ENCODE assay signal across 1 cellular context in the genomic region with DNA sequence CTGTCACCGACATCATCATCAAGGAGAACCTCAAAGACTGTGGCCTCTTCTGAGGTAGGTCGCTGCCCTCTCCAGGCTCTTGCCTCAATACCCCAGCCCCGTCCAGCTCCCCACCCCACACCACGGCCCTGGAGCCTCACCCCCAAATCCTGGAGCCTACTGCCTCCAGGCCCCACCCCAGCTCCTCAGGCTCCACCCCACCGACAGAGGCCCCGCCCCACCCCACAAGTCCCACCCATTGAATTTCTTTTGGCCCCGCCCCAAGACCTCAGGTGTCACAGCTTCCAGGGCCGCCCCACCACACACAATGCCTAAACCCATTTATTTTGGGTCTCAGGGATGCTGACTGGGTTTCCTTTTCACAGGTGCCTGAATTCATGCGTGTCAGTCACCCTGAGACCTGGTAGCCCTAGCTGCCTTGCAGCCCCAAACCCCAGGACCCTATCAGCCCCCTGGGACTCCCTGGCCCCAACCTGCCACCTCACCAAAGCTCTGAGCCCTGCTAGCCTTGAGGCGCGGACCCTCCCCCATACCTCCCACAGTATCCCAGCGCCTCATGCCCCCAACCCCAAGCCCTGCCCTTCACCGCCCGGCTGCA.
A peak's percentile ranks its signal among the peaks of the same experiment; 100 is the strongest.
TF ChIP-seq lines count a peak whose summit lies in the region.

No MANE protein-coding gene starts in this region.

TF ChIP-seq in HepG2, 621 proteins besides CTCF, POLR2A, EP300 and RAD21 (continued from another document):
- TF ChIP-seq, protein P1, sequence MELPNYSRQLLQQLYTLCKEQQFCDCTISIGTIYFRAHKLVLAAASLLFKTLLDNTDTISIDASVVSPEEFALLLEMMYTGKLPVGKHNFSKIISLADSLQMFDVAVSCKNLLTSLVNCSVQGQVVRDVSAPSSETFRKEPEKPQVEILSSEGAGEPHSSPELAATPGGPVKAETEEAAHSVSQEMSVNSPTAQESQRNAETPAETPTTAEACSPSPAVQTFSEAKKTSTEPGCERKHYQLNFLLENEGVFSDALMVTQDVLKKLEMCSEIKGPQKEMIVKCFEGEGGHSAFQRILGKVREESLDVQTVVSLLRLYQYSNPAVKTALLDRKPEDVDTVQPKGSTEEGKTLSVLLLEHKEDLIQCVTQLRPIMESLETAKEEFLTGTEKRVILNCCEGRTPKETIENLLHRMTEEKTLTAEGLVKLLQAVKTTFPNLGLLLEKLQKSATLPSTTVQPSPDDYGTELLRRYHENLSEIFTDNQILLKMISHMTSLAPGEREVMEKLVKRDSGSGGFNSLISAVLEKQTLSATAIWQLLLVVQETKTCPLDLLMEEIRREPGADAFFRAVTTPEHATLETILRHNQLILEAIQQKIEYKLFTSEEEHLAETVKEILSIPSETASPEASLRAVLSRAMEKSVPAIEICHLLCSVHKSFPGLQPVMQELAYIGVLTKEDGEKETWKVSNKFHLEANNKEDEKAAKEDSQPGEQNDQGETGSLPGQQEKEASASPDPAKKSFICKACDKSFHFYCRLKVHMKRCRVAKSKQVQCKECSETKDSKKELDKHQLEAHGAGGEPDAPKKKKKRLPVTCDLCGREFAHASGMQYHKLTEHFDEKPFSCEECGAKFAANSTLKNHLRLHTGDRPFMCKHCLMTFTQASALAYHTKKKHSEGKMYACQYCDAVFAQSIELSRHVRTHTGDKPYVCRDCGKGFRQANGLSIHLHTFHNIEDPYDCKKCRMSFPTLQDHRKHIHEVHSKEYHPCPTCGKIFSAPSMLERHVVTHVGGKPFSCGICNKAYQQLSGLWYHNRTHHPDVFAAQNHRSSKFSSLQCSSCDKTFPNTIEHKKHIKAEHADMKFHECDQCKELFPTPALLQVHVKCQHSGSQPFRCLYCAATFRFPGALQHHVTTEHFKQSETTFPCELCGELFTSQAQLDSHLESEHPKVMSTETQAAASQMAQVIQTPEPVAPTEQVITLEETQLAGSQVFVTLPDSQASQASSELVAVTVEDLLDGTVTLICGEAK (IDR thresholded peaks at IDR 0.05) = no peak
- TF ChIP-seq, protein P1 (CRISPR knock-in tag; IDR thresholded peaks at IDR 0.05) = no peak; the same call in 1 of the 2 replicates
- TF ChIP-seq NONO (IDR thresholded peaks at IDR 0.05) (no peak), NONO (CRISPR knock-in tag; conservative IDR thresholded peaks at IDR 0.05) (no peak), ZNF30 (CRISPR knock-in tag; IDR thresholded peaks at IDR 0.05) (no peak), ZFAT (CRISPR knock-in tag; conservative IDR thresholded peaks at IDR 0.05) (no peak), ZNF292 (CRISPR knock-in tag; IDR thresholded peaks at IDR 0.05; ENCODE audit: borderline replicate concordance, low read depth) (no peak), ZNF501 (CRISPR knock-in tag; IDR thresholded peaks at IDR 0.05) (0 out of 2 replicates have a peak, but pooled peaks have one; percentile 16), KDM1A (CRISPR knock-in tag; IDR thresholded peaks at IDR 0.05) (no peak), CHD4 (IDR thresholded peaks at IDR 0.05; ENCODE audit: borderline replicate concordance, low read length) (0 out of 2 replicates have a peak, but pooled peaks have one; percentile 13), KMT2A (CRISPR knock-in tag; IDR thresholded peaks at IDR 0.05) (0 out of 2 replicates have a peak, but pooled peaks have one; percentile 6), RORA (CRISPR knock-in tag; IDR thresholded peaks at IDR 0.05) (no peak), SRF (IDR thresholded peaks at IDR 0.05; ENCODE audit: low read depth, low read length) (no peak), ZNF563 (CRISPR knock-in tag; IDR thresholded peaks at IDR 0.05) (no peak), ZNF274 (CRISPR knock-in tag; IDR thresholded peaks at IDR 0.05) (no peak), GATAD2A (CRISPR knock-in tag; IDR thresholded peaks at IDR 0.05) (peak; percentile 3; the same call in 1 of the 2 replicates), RBM39 (IDR thresholded peaks at IDR 0.05; ENCODE audit: low read depth, low read length, poor library complexity, severe bottlenecking) (no peak), ZNF496 (CRISPR knock-in tag; IDR thresholded peaks at IDR 0.05; ENCODE audit: insufficient replicate concordance) (no peak), ZNF546 (CRISPR knock-in tag; conservative IDR thresholded peaks at IDR 0.05) (no peak), AHR (CRISPR knock-in tag; IDR thresholded peaks at IDR 0.05) (no peak), MIER3 (CRISPR knock-in tag; IDR thresholded peaks at IDR 0.05; ENCODE audit: borderline replicate concordance) (no peak)
- TF ChIP-seq, protein P2, sequence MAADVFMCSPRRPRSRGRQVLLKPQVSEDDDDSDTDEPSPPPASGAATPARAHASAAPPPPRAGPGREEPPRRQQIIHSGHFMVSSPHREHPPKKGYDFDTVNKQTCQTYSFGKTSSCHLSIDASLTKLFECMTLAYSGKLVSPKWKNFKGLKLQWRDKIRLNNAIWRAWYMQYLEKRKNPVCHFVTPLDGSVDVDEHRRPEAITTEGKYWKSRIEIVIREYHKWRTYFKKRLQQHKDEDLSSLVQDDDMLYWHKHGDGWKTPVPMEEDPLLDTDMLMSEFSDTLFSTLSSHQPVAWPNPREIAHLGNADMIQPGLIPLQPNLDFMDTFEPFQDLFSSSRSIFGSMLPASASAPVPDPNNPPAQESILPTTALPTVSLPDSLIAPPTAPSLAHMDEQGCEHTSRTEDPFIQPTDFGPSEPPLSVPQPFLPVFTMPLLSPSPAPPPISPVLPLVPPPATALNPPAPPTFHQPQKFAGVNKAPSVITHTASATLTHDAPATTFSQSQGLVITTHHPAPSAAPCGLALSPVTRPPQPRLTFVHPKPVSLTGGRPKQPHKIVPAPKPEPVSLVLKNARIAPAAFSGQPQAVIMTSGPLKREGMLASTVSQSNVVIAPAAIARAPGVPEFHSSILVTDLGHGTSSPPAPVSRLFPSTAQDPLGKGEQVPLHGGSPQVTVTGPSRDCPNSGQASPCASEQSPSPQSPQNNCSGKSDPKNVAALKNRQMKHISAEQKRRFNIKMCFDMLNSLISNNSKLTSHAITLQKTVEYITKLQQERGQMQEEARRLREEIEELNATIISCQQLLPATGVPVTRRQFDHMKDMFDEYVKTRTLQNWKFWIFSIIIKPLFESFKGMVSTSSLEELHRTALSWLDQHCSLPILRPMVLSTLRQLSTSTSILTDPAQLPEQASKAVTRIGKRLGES (CRISPR knock-in tag; IDR thresholded peaks at IDR 0.05; ENCODE audit: borderline replicate concordance) = no peak
- TF ChIP-seq, protein P3, sequence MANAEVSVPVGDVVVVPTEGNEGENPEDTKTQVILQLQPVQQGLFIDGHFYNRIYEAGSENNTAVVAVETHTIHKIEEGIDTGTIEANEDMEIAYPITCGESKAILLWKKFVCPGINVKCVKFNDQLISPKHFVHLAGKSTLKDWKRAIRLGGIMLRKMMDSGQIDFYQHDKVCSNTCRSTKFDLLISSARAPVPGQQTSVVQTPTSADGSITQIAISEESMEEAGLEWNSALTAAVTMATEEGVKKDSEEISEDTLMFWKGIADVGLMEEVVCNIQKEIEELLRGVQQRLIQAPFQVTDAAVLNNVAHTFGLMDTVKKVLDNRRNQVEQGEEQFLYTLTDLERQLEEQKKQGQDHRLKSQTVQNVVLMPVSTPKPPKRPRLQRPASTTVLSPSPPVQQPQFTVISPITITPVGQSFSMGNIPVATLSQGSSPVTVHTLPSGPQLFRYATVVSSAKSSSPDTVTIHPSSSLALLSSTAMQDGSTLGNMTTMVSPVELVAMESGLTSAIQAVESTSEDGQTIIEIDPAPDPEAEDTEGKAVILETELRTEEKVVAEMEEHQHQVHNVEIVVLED (CRISPR knock-in tag; IDR thresholded peaks at IDR 0.05; ENCODE audit: borderline replicate concordance) = no peak
- TF ChIP-seq, protein P4, sequence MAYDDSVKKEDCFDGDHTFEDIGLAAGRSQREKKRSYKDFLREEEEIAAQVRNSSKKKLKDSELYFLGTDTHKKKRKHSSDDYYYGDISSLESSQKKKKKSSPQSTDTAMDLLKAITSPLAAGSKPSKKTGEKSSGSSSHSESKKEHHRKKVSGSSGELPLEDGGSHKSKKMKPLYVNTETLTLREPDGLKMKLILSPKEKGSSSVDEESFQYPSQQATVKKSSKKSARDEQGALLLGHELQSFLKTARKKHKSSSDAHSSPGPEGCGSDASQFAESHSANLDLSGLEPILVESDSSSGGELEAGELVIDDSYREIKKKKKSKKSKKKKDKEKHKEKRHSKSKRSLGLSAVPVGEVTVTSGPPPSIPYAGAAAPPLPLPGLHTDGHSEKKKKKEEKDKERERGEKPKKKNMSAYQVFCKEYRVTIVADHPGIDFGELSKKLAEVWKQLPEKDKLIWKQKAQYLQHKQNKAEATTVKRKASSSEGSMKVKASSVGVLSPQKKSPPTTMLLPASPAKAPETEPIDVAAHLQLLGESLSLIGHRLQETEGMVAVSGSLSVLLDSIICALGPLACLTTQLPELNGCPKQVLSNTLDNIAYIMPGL (CRISPR knock-in tag; IDR thresholded peaks at IDR 0.05; ENCODE audit: borderline replicate concordance in 1 of 2, low read depth in 1 of 2) = peak in 1 of 2 experiments; percentile 5; a peak in 1 of 4 replicates
